Comparison of ENCODE assay signal across 11 cellular contexts in the genomic region with DNA sequence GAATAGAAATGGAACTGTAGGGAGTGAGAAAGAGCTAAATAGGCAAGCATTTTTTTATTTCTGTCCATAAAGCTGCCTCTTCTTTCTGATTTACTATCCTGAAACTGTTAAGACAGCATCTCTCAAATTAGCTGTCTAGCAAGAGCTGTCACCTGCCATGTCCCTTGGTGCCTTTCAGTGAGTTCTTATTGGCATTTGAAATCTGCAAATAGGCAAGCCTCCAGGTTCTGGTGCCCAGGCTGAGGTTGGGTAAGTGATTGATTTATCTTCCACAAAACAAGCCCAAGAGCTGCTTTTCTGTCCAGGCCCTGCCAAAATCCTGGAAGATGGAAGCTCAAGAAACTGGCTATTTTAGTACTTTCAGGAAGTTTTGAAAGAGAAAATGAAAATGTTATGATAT.
"Had no signal": no experiment of that assay in that cellular context is flagged by ENCODE, and none has a peak within 500 bp of the region (broad histone marks: within the 10 kb centered on the region; RNA-seq: fewer than 3 reads in every experiment).

No MANE protein-coding gene starts in this region.

- DNase-seq: activated CD4-positive, alpha-beta T cell treated with anti-CD3 and anti-CD28 coated beads, Interleukin-2, amount 50 U/mL, for 1 hour; activated effector memory CD4-positive, alpha-beta T cell treated with Interleukin-2 at 50 U/mL for 16 hours; activated naive CD8-positive, alpha-beta T cell treated with anti-CD3 and anti-CD28 coated beads for 36 hours; dorsolateral prefrontal cortex; esophagus squamous epithelium; foreskin keratinocyte; heart left ventricle; left colon; mucosa of descending colon; naive thymus-derived CD8-positive, alpha-beta T cell; stimulated activated CD4-positive, alpha-beta T cell treated with anti-CD3 and anti-CD28 coated beads, Interleukin-2, amount 100 ng/mL, for 48 hours had no signal

- ATAC-seq: foreskin keratinocyte; heart left ventricle; left colon; mucosa of descending colon; naive thymus-derived CD8-positive, alpha-beta T cell had no signal

- H3K4me3 ChIP-seq: dorsolateral prefrontal cortex, esophagus squamous epithelium, heart left ventricle, mucosa of descending colon had no signal

- H3K9me3 ChIP-seq: esophagus squamous epithelium, heart left ventricle, mucosa of descending colon had no signal

- H3K36me3 ChIP-seq: heart left ventricle had no signal

- H3K4me1 ChIP-seq: heart left ventricle had no signal

- H3K27ac ChIP-seq: esophagus squamous epithelium, foreskin keratinocyte, heart left ventricle had no signal

- H3K27me3 ChIP-seq: dorsolateral prefrontal cortex, esophagus squamous epithelium, foreskin keratinocyte, heart left ventricle had no signal
